Comparison of ENCODE assay signal across 8 cellular contexts in genomic region chr3:124730920-124731297, GRCh38. TPM values are rescaled to one million over a fixed set of nuclear protein-coding genes. Genes with fewer than 3 reads are reported as not detected.
DNase-seq lines count a peak whose midpoint lies in the region; ATAC-seq and TF ChIP-seq lines count a peak whose summit lies in the region.

No MANE protein-coding gene starts in this region.

- peak overlapping the region; percentile 94 for H3K4me3 Mint-ChIP-seq in activated CD8-positive, alpha-beta T cell treated with anti-CD3 and anti-CD28 coated beads for 36 hours

- peaks cover 29% of the 10 kb centered on the region for H3K4me1 Mint-ChIP-seq in activated CD8-positive, alpha-beta T cell treated with anti-CD3 and anti-CD28 coated beads for 36 hours (ENCODE audit: low read depth)

- H3K4me1 ChIP-seq in HAP-1, result peaks cover 18% of the 10 kb centered on the region

- peaks cover 3% of the 10 kb centered on the region; the same call in 1 of the 2 replicates for H3K9me3 ChIP-seq in HAP-1

- ATAC-seq in activated CD8-positive, alpha-beta T cell treated with anti-CD3 and anti-CD28 coated beads for 36 hours, result no peak
- ATAC-seq in HG03108 (IDR thresholded peaks at IDR 0.05; ENCODE audit: unreplicated experiment), result no peak

- no peaks in the 10 kb centered on the region for H3K9me3 Mint-ChIP-seq in activated CD8-positive, alpha-beta T cell treated with anti-CD3 and anti-CD28 coated beads for 36 hours

- peaks cover 20% of the 10 kb centered on the region for H3K36me3 ChIP-seq in HAP-1 (replicated peaks)

- H3K27me3 Mint-ChIP-seq in activated CD8-positive, alpha-beta T cell treated with anti-CD3 and anti-CD28 coated beads for 36 hours, result peaks cover 3% of the 10 kb centered on the region

- H3K27ac Mint-ChIP-seq in activated CD8-positive, alpha-beta T cell treated with anti-CD3 and anti-CD28 coated beads for 36 hours, result peak overlapping the region; percentile 98

- CTCF ChIA-PET in activated CD8-positive, alpha-beta T cell treated with anti-CD3 and anti-CD28 coated beads for 36 hours (lab: Charles Lee), result interaction anchor here (1.3 to 2.0 kb wide), 4 partner anchors 13 to 170 kb away, joined by 3 to 8 read pairs (median 6); no protein-coding TSS in a partner anchor

- peaks cover 32% of the 10 kb centered on the region for H3K36me3 Mint-ChIP-seq in activated CD8-positive, alpha-beta T cell treated with anti-CD3 and anti-CD28 coated beads for 36 hours (ENCODE audit: low read depth)

- intact Hi-C loops in activated CD8-positive, alpha-beta T cell treated with anti-CD3 and anti-CD28 coated beads for 36 hours (cut with micrococcal nuclease), result no loop called here

- peaks cover 5% of the 10 kb centered on the region for H3K27me3 ChIP-seq in HAP-1 (ENCODE audit: low read depth)

- POLR2A ChIA-PET in activated CD8-positive, alpha-beta T cell treated with anti-CD3 and anti-CD28 coated beads for 36 hours (lab: Charles Lee), result interaction anchor here (0.7 to 1.3 kb wide), 2 partner anchors 11 to 13 kb away, joined by 3 to 6 read pairs; no protein-coding TSS in a partner anchor

- H3K4me3 ChIP-seq in HAP-1 (peak overlapping the region; percentile 95), iPS-11a (ENCODE audit: low read depth, low read length) (peak overlapping the region; percentile 89)

- in situ Hi-C loops in HAP-1 (cut with MboI; ENCODE audit: low sequenced_read_pairs), result no loop called here

- DNase-seq in HAP-1 (ENCODE audit: low spot score in 2 of 2), result peak in 1 of 2 experiments; percentile 21
- DNase-seq in activated CD8-positive, alpha-beta T cell treated with anti-CD3 and anti-CD28 coated beads for 36 hours, result peak; percentile 40
- DNase-seq in stimulated activated CD4-positive, alpha-beta T cell treated with anti-CD3 and anti-CD28 coated beads, Interleukin-4, amount 100 ng/mL, for 1 hour, result peak; percentile 13
- DNase-seq in 8988T, result no peak
- no peak for DNase-seq in AG20443 (ENCODE audit: low spot score)
- no peak for DNase-seq in NOMO-1 treated with dmso at 0.1 percent for 144 hours (lab: John Stamatoyannopoulos, UW; ENCODE audit: unreplicated experiment)

- no peak for TF ChIP-seq CTCF in activated CD8-positive, alpha-beta T cell treated with anti-CD3 and anti-CD28 coated beads for 36 hours (IDR thresholded peaks at IDR 0.05)

RNA-seq across cellular contexts. Expression of gene UMPS, which starts 0.7 kb away (rescaled TPM):
- total RNA-seq in activated CD8-positive, alpha-beta T cell treated with anti-CD3 and anti-CD28 coated beads for 36 hours, result 10 to 100 TPM; 41.7 to 53.1 TPM

Comparison
In these comparisons a context has a peak if more than half of its experiments do, and no peak if none do; other contexts are left out.
1. DNase-seq: peak in activated CD8-positive, alpha-beta T cell treated with anti-CD3 and anti-CD28 coated beads for 36 hours (single experiment) and stimulated activated CD4-positive, alpha-beta T cell treated with anti-CD3 and anti-CD28 coated beads, Interleukin-4, amount 100 ng/mL, for 1 hour (single experiment); none in 8988T (single experiment), AG20443 (single experiment) and NOMO-1 treated with dmso at 0.1 percent for 144 hours (single experiment).